In the genomic region with DNA sequence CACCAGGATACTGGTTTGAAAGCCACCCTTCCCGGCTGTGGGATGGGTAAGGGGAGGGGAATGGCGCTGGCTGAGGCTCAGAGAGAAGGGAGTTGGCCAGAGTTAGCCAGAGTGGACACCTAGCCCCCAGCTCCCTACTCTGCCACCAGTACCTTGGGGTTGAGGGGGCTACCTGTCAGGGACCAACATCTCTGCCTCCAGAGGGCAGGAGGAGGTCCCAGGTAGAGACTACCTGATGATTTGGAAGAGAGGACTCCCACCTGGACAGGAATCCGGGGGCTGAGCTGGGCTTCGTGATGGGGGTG, we compare ENCODE assay signal across 14 cellular contexts. TPM values are rescaled to one million over a fixed set of nuclear protein-coding genes. Genes with fewer than 3 reads are reported as not detected.
DNase-seq lines count a peak whose midpoint lies in the region; ATAC-seq and TF ChIP-seq lines count a peak whose summit lies in the region.
"Had no signal": no experiment of that assay in that cellular context is flagged by ENCODE, and none has a peak within 500 bp of the region (broad histone marks: within the 10 kb centered on the region; RNA-seq: fewer than 3 reads in every experiment).

No MANE protein-coding gene starts in this region.

- H2AFZ ChIP-seq in ACC112 (ENCODE audit: low read length, unreplicated experiment) = no peak overlapping the region
- H2AFZ ChIP-seq in PC-3 (ENCODE audit: low read length) = peak overlapping the region; percentile 52

- no peaks in the 10 kb centered on the region for H3K79me2 ChIP-seq in ACC112 (ENCODE audit: control insufficient read depth, insufficient read depth, low read length, unreplicated experiment)
- no peaks in the 10 kb centered on the region for H3K79me2 ChIP-seq in PC-3 (ENCODE audit: low read length)

- H3K27me3 ChIP-seq in ACC112 (ENCODE audit: insufficient read depth, low read length) (no peaks in the 10 kb centered on the region), PC-3 (ENCODE audit: low read length) (no peaks in the 10 kb centered on the region), adrenal gland (no peaks in the 10 kb centered on the region)

- BruUV-seq in PC-3 (replicated peaks; lab: Mats Ljungman, UMichigan) = no TSS peak

- DNase-seq in PC-3 (no peak), adrenal gland (no peak), Right ventricle myocardium superior (no peak)
- no peak for DNase-seq in effector memory CD8-positive, alpha-beta T cell
- no peak for DNase-seq in activated naive CD4-positive, alpha-beta T cell treated with anti-CD3 and anti-CD28 coated beads, Interleukin-2, amount 50 U/mL, for 16 hours
- DNase-seq: NCI-H1105 treated with DMSO at 0.1 percent for 48 hours; NCI-H2227 treated with DMSO at 0.1 percent for 48 hours; stimulated activated CD4-positive, alpha-beta T cell treated with anti-CD3 and anti-CD28 coated beads, Interleukin-12 subunit alpha, Interleukin-12 subunit beta, amount 100 ng/mL, for 4 hours had no signal

- intact Hi-C loops in PC-3 (cut with micrococcal nuclease) = no loop called here
- intact Hi-C loops in adrenal gland (cut with DNase I) = no loop called here
- intact Hi-C loops in Right ventricle myocardium superior (cut with DNase I) = no loop called here

- H3K27ac ChIP-seq in ACC112 (ENCODE audit: low read depth, low read length) (peak overlapping the region; percentile 44), PC-3 (ENCODE audit: low read length) (no peak overlapping the region), adrenal gland (no peak overlapping the region)
- H3K27ac ChIP-seq: suprapubic skin had no signal

- H4K20me1 ChIP-seq in PC-3 (ENCODE audit: low read length) = no peaks in the 10 kb centered on the region

- no peaks in the 10 kb centered on the region for H3K9me3 ChIP-seq in PC-3 (ENCODE audit: low read length)
- no peaks in the 10 kb centered on the region for H3K9me3 ChIP-seq in adrenal gland (replicated peaks in 1 of 3)
- H3K9me3 ChIP-seq: suprapubic skin had no signal

- H3K36me3 ChIP-seq in ACC112 (ENCODE audit: insufficient read depth, low read length) (no peaks in the 10 kb centered on the region), PC-3 (ENCODE audit: low read depth, low read length) (no peaks in the 10 kb centered on the region), adrenal gland (replicated peaks in 1 of 2) (no peaks in the 10 kb centered on the region)
- H3K36me3 ChIP-seq: suprapubic skin had no signal

- H3F3A ChIP-seq in PC-3 (ENCODE audit: low read length, unreplicated experiment) = no peaks in the 10 kb centered on the region

- peak overlapping the region; percentile 62 to 82 for H3K27ac Mint-ChIP-seq in effector memory CD8-positive, alpha-beta T cell
- H3K27ac Mint-ChIP-seq in nephron = peak overlapping the region; percentile 55 to 89 (median 65)

- ATAC-seq in PC-3 = no peak
- ATAC-seq in effector memory CD8-positive, alpha-beta T cell (replicated peaks) = no peak
- ATAC-seq in GM21717 (IDR thresholded peaks at IDR 0.05; ENCODE audit: unreplicated experiment) = no peak
- no peak for ATAC-seq in Right ventricle myocardium superior (ENCODE audit: poor library complexity)

- POLR2A ChIA-PET in PC-3 (lab: Charles Lee; ENCODE audit: unreplicated experiment) = no interaction called here

- peaks cover 28% of the 10 kb centered on the region for H3K4me1 ChIP-seq in ACC112 (ENCODE audit: control insufficient read depth, insufficient read depth, low read length, unreplicated experiment)
- peaks cover 20% of the 10 kb centered on the region for H3K4me1 ChIP-seq in PC-3 (ENCODE audit: insufficient read depth, low read length)
- H3K4me1 ChIP-seq in adrenal gland (replicated peaks in 1 of 2) = peaks cover 3 to 6% of the 10 kb centered on the region in 2 donors

- peak overlapping the region; percentile 43 to 54 for H3K4me3 Mint-ChIP-seq in effector memory CD8-positive, alpha-beta T cell
- no peak overlapping the region for H3K4me3 Mint-ChIP-seq in nephron

- TF ChIP-seq CTCF in PC-3 (conservative IDR thresholded peaks at IDR 0.05; ENCODE audit: low read depth, low read length) (no peak), nephron (IDR thresholded peaks at IDR 0.05; ENCODE audit: unreplicated experiment in 3 of 3) (no peak), adrenal gland (IDR thresholded peaks at IDR 0.05) (no peak)

- no peaks in the 10 kb centered on the region for H3K9me2 ChIP-seq in PC-3 (replicated peaks; ENCODE audit: low read length)

- peak overlapping the region; percentile 58 for H3K4me2 ChIP-seq in PC-3 (ENCODE audit: low read length)

- peaks cover 16 to 22% of the 10 kb centered on the region in 2 donors for H3K27me3 Mint-ChIP-seq in effector memory CD8-positive, alpha-beta T cell
- H3K27me3 Mint-ChIP-seq in nephron (ENCODE audit: low read depth) = peaks cover 19% of the 10 kb centered on the region

- no peak overlapping the region for H3K9ac ChIP-seq in PC-3 (ENCODE audit: low read length)

- CTCF ChIA-PET in PC-3 (lab: Charles Lee) = no interaction called here

- H3K4me3 ChIP-seq in ACC112 (ENCODE audit: low read depth, low read length) = no peak overlapping the region
- no peak overlapping the region for H3K4me3 ChIP-seq in PC-3 (ENCODE audit: low read length)
- no peak overlapping the region for H3K4me3 ChIP-seq in adrenal gland
- H3K4me3 ChIP-seq: lung, suprapubic skin had no signal

- WGBS in adrenal gland, 4 donors = 80 to 92% (median 85%) methylated on average over 3 to 4 of the region's 4 CpGs; no CpG with 5 or more reads in 1 of the 4 donors

- peaks cover 21 to 33% of the 10 kb centered on the region in 2 donors for H3K4me1 Mint-ChIP-seq in effector memory CD8-positive, alpha-beta T cell (ENCODE audit: low read depth in 2 of 2)
- H3K4me1 Mint-ChIP-seq in nephron = peaks cover 21% of the 10 kb centered on the region

- no peaks in the 10 kb centered on the region for H3K36me3 Mint-ChIP-seq in effector memory CD8-positive, alpha-beta T cell (ENCODE audit: insufficient read depth)
- H3K36me3 Mint-ChIP-seq in nephron (ENCODE audit: low read depth) = no peaks in the 10 kb centered on the region

- no peaks in the 10 kb centered on the region for H3K9me3 Mint-ChIP-seq in effector memory CD8-positive, alpha-beta T cell
- no peaks in the 10 kb centered on the region for H3K9me3 Mint-ChIP-seq in nephron
- H3K9me3 Mint-ChIP-seq: IgD-negative memory B cell had no signal

- no peak for TF ChIP-seq POLR2A in adrenal gland (IDR thresholded peaks at IDR 0.05)

RNA-seq across cellular contexts. Expression of a gene that starts 3.7 kb away (rescaled TPM):
- total RNA-seq in PC-3 (2014; rRNA removed) (5.1 and 7.0 TPM in 2 replicates), adrenal gland (1 to 10 TPM in 3 of 8 donors, under 1 TPM in 5; 0.13 to 2.6 (median 0.67) TPM), Right ventricle myocardium superior (0.16 TPM)
- polyA plus RNA-seq in adrenal gland = 1 to 10 TPM in 2 of 3 donors, under 1 TPM in 1; 0.61 to 1.4 (median 1.1) TPM
- polyA plus RNA-seq: IgD-negative memory B cell had no signal

RNA-seq across cellular contexts. Expression of a gene that starts 36.3 kb away (rescaled TPM):
- 79.2 and 110 TPM in 2 replicates for total RNA-seq in PC-3 (2014; rRNA removed)
- 100 to 1,000 TPM in 4 of 8 donors, 10 to 100 TPM in 4; 22.8 to 161 (median 116) TPM for total RNA-seq in adrenal gland
- 100 to 1,000 TPM in 2 of 3 donors, 10 to 100 TPM in 1; 91.5 to 215 (median 137) TPM for polyA plus RNA-seq in adrenal gland
- 123 TPM for total RNA-seq in Right ventricle myocardium superior

RNA-seq across cellular contexts. Expression of a gene that starts 36.6 kb away (rescaled TPM):
- 132 and 137 TPM in 2 replicates for total RNA-seq in PC-3 (2014; rRNA removed)
- total RNA-seq in adrenal gland = 10 to 100 TPM in 4 of 8 donors, 1 to 10 TPM in 4; 8.4 to 25.6 (median 10.0) TPM
- 10 to 100 TPM in 1 of 3 donors, 1 to 10 TPM in 2; 3.9 to 32.0 (median 4.5) TPM for polyA plus RNA-seq in adrenal gland
- total RNA-seq in Right ventricle myocardium superior = 6.3 TPM

Comparison
In these comparisons a context has a peak if more than half of its experiments do, and no peak if none do; other contexts are left out.
1. H3K4me3 Mint-ChIP-seq: peak in effector memory CD8-positive, alpha-beta T cell (2 of 2); none in nephron (0 of 3).